ENCODE assay signal across 23 cellular contexts in the genomic region with DNA sequence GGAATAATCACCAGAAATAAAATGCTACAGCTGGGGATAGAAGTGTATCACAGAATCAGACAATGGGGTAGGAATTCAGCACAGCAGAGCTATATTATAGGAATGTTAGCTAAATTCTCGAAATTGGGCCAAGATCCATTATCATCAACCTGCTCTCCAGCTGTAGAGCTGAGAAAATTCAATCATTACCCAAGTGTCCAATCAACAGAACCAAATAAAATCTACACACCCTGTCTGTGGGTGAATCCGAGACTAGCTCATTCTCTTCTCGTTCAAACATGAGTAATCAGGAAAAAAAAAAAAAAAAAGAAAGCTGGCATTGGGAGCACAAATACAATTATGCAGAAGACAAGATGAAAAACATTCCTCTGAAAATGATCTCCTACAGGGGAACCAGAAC.
DNase-seq lines count a peak whose midpoint lies in the region; TF ChIP-seq lines count a peak whose summit lies in the region.
"Had no signal": no experiment of that assay in that cellular context is flagged by ENCODE, and none has a peak within 500 bp of the region (broad histone marks: within the 10 kb centered on the region; RNA-seq: fewer than 3 reads in every experiment).

No MANE protein-coding gene starts in this region.

- TF ChIP-seq POLR2A in transverse colon (IDR thresholded peaks at IDR 0.05) = no peak

- DNase-seq in AG10803 (ENCODE audit: low read depth) = peak; percentile 86
- DNase-seq in GM04504 (ENCODE audit: low read depth) = peak; percentile 38
- peak; percentile 66 for DNase-seq in fibroblast of peridontal ligament (ENCODE audit: extremely low read depth)
- DNase-seq in superior temporal gyrus (ENCODE audit: extremely low spot score) = peak; percentile 37
- DNase-seq in 8988T = no peak
- DNase-seq in transverse colon = no peak
- DNase-seq in RWPE1 (ENCODE audit: low spot score) = no peak
- DNase-seq: BE2C; Calu3; DMS79 treated with DMSO at 0.1 percent for 48 hours; GF-D8; GOT3; Kasumi-1; NCI-H1092 treated with DMSO at 0.1 percent for 48 hours; NCI-H1436; NCI-H187 treated with DMSO at 0.1 percent for 48 hours; NCI-H524; NCI-H748 treated with DMSO at 0.1 percent for 48 hours; NK-92 treated with Interleukin-12 subunit alpha and Interleukin-12 subunit beta, amount 100 ng/mL, for 24 hours; PC-3; SJCRH30 had no signal

- intact Hi-C loops in transverse colon (cut with DNase I; ENCODE audit: low total_unique reads) = no loop called here

- H3K27ac ChIP-seq in transverse colon = no peak overlapping the region
- H3K27ac ChIP-seq in RWPE1 = no peak overlapping the region
- H3K27ac ChIP-seq: SJCRH30 had no signal

- H3K9me3 ChIP-seq in transverse colon = no peaks in the 10 kb centered on the region
- H3K9me3 ChIP-seq: BE2C, HAP-1, SJCRH30 had no signal

- no peaks in the 10 kb centered on the region for H3K27me3 ChIP-seq in transverse colon
- H3K27me3 ChIP-seq: BE2C, SJCRH30 had no signal

- no peak overlapping the region for H3K4me3 ChIP-seq in AG10803 (ENCODE audit: low read length)
- H3K4me3 ChIP-seq in transverse colon = no peak overlapping the region
- H3K4me3 ChIP-seq: HAP-1, K562, SJCRH30 had no signal

- H3K4me1 ChIP-seq in transverse colon = peaks cover 0 to 12% (median 0%) of the 10 kb centered on the region in 4 donors
- H3K4me1 ChIP-seq: BE2C, HAP-1, SJCRH30 had no signal

- H3K36me3 ChIP-seq in transverse colon = no peaks in the 10 kb centered on the region
- H3K36me3 ChIP-seq: BE2C, HAP-1, SJCRH30 had no signal

- TF ChIP-seq CTCF in AG10803 (conservative IDR thresholded peaks at IDR 0.05; ENCODE audit: low read length) (no peak), transverse colon (IDR thresholded peaks at IDR 0.05) (no peak), RWPE1 (conservative IDR thresholded peaks at IDR 0.05; ENCODE audit: low read depth) (no peak)

- POLR2A ChIA-PET in RWPE1 (lab: Yijun Ruan, JAX; ENCODE audit: low non-redundant PET) = no interaction called here

- in situ Hi-C loops in transverse colon (cut with MboI; ENCODE audit: low pct_ligation_motif_present in 1 of 4, low pct_unique_long_range_greater_than_20kb in 1 of 4, low sequenced_read_pairs in 3 of 4) = no loop called here

- no peak for TF ChIP-seq EP300 in transverse colon (IDR thresholded peaks at IDR 0.05; ENCODE audit: low read depth)

- 60 to 79% methylated on average over 3 of the region's 3 CpGs for WGBS in transverse colon (ENCODE audit: low coverage in 1 of 2), 2 donors

- CTCF ChIA-PET in RWPE1 (lab: Yijun Ruan, JAX) = interaction anchor here (0.6 to 0.9 kb wide), 4 partner anchors 187 to 296 kb away, joined by 3 to 7 read pairs (median 4); no protein-coding TSS in a partner anchor

Comparison
In these comparisons a context has a peak if more than half of its experiments do, and no peak if none do; other contexts are left out.
1. DNase-seq: peak in AG10803 (single experiment), GM04504 (single experiment), fibroblast of peridontal ligament (single experiment) and superior temporal gyrus (single experiment); none in 8988T (single experiment), transverse colon (single experiment) and RWPE1 (single experiment).